9 cellular contexts compared by ENCODE assay signal in the genomic region with DNA sequence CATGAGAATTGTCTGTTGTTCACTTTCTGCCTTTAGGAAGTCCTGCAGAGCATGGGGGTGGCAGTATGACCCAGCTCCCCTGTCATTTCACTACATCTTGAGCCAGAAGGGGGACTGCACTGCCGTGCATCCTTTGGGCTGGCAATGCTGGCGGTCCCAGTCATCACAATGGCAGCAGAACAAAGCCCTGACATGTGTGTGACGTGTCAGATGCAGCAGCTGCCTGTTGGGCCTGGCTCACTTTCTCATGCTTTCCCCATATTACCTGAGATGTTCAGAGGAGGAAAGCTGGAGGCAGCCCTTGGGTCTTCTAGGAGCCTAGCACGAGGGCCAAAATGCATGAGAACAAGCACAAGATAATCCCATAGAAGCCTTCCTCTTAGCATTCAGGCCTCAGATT. TPM values are rescaled to one million over a fixed set of nuclear protein-coding genes. Genes with fewer than 3 reads are reported as not detected.
"Had no signal": no experiment of that assay in that cellular context is flagged by ENCODE, and none has a peak within 500 bp of the region (broad histone marks: within the 10 kb centered on the region; RNA-seq: fewer than 3 reads in every experiment).

No MANE protein-coding gene starts in this region.

- H3K4me3 Mint-ChIP-seq: GM23338, HFFc6 had no signal

- H3K4me2 ChIP-seq: GM23338 had no signal

- H3K4me3 ChIP-seq: GM23338, HAP-1, K562 had no signal

- H2AFZ ChIP-seq: GM23338 had no signal

- DNase-seq: HFFc6, IMR-90, KG1 had no signal

- ATAC-seq: GM23338, HCT116, K562 had no signal

- H3K9me3 Mint-ChIP-seq: GM23338, HFFc6 had no signal

- H3K4me1 ChIP-seq: HAP-1 had no signal

- H3K9me3 ChIP-seq: HAP-1 had no signal

- H3K27ac ChIP-seq: HL-60 had no signal

- H3K27ac Mint-ChIP-seq: GM23338, HFFc6 had no signal

- H3K36me3 ChIP-seq: HAP-1 had no signal

RNA-seq across cellular contexts. Expression of a gene that starts 6.3 kb away (rescaled TPM):
- total RNA-seq: HT1080 had no signal
